In the genomic region with DNA sequence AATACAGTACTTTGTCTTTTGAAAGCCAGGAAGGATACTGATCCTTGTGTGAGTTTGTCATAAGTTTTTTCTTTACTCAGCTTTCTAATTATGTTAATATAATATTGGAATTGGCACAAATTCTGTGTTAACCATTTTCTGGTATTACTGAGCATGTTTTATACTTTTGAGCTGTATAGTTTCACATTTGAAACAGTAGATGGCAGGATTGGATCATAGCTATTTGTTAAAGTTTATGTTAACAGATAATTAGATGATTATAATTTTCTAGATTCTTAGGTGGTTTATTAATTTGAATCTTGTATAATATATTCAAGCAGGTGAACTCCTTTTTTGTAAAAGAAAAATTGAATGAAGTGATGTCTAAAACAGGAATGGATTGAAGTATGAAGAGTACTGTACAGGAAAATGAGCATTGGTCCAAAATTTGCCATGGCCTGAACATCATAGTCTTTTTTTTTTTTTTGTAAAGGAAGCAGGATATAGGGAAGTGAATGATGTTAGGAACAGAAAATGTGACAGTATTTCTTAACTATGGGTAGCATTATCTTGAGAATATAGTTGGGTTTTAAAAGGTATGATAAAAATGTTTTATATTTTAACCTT, we compare ENCODE assay signal across 1 cellular context.
TF ChIP-seq lines count a peak whose summit lies in the region.

No MANE protein-coding gene starts in this region.

TF ChIP-seq in endothelial cell of umbilical vein, 7 proteins besides CTCF, POLR2A, EP300 and RAD21 (continued from another document):
- TF ChIP-seq MYC (IDR thresholded peaks at IDR 0.05; ENCODE audit: low read depth, low read length) (no peak), POLR2AphosphoS5 (IDR thresholded peaks at IDR 0.05; ENCODE audit: insufficient read depth, low read depth, low read length) (no peak)
